Comparison of ENCODE assay signal across 22 cellular contexts in genomic region chr19:45159204-45159970, GRCh38. TPM values are rescaled to one million over a fixed set of nuclear protein-coding genes. Genes with fewer than 3 reads are reported as not detected.
"Had no signal": no experiment of that assay in that cellular context is flagged by ENCODE, and none has a peak within 500 bp of the region (broad histone marks: within the 10 kb centered on the region; RNA-seq: fewer than 3 reads in every experiment).

No MANE protein-coding gene starts in this region.

- H3K27me3 ChIP-seq: testis had no signal

- H3K9ac ChIP-seq: neural progenitor cell, parathyroid adenoma had no signal

- H3K4me3 Mint-ChIP-seq: natural killer cell treated with Interleukin-12 subunit alpha and Interleukin-12 subunit beta and Interleukin-15 and Interleukin-18, amount 100 ng/mL, for 72 hours; neural progenitor cell; stimulated activated memory B cell treated with anti-CD40 and anti-IgM and Interleukin-4, amounts not matched to agents 10 μg/mL and 1 μg/mL and 100 μg/mL, for 72 hours; stimulated activated naive CD8-positive, alpha-beta T cell treated with anti-CD3 and anti-CD28 coated beads, Interleukin-15, amount 100 ng/mL, for 72 hours had no signal

- H3K4me1 ChIP-seq: parathyroid adenoma, right lobe of liver had no signal

- H3K27ac Mint-ChIP-seq: natural killer cell treated with Interleukin-12 subunit alpha and Interleukin-12 subunit beta and Interleukin-15 and Interleukin-18, amount 100 ng/mL, for 72 hours; neural progenitor cell; stimulated activated memory B cell treated with anti-CD40 and anti-IgM and Interleukin-4, amounts not matched to agents 10 μg/mL and 1 μg/mL and 100 μg/mL, for 72 hours had no signal

- ATAC-seq: gastroesophageal sphincter; left cardiac atrium; lower lobe of right lung; natural killer cell treated with Interleukin-12 subunit alpha and Interleukin-12 subunit beta and Interleukin-15 and Interleukin-18, amount 100 ng/mL, for 72 hours; right lobe of liver; stimulated activated memory B cell treated with anti-CD40 and anti-IgM and Interleukin-4, amounts not matched to agents 10 μg/mL and 1 μg/mL and 100 μg/mL, for 72 hours; stimulated activated naive CD8-positive, alpha-beta T cell treated with anti-CD3 and anti-CD28 coated beads, Interleukin-15, amount 100 ng/mL, for 72 hours had no signal

- H3K4me2 ChIP-seq: neural progenitor cell had no signal

- H3K36me3 ChIP-seq: colonic mucosa, esophagus squamous epithelium, gastroesophageal sphincter, left ventricle myocardium inferior, lower lobe of right lung, neural progenitor cell, prostate gland, right lobe of liver, tibial nerve had no signal

- H3K4me3 ChIP-seq: colonic mucosa, esophagus squamous epithelium, gastroesophageal sphincter, left ventricle myocardium inferior, lower lobe of right lung, neural progenitor cell, prostate gland, right lobe of liver, testis, tibial nerve had no signal

- H3K27ac ChIP-seq: colonic mucosa, esophagus squamous epithelium, gastroesophageal sphincter, left ventricle myocardium inferior, lower lobe of right lung, neural progenitor cell, parathyroid adenoma, prostate gland, right lobe of liver, testis, tibial nerve had no signal

- H3K9me3 ChIP-seq: colonic mucosa, esophagus squamous epithelium, gastroesophageal sphincter, left ventricle myocardium inferior, lower lobe of right lung, prostate gland, right lobe of liver, testis, tibial nerve had no signal

- DNase-seq: colonic mucosa; dermis blood vessel endothelial cell; esophagus squamous epithelium; foreskin fibroblast; left cardiac atrium; left ventricle myocardium inferior; lower lobe of right lung; mesenchymal stem cell; midbrain; occipital lobe; right lobe of liver; stimulated activated CD4-positive, alpha-beta T cell treated with anti-CD3 and anti-CD28 coated beads, Interleukin-4, amount 100 ng/mL, for 24 hours; stimulated activated naive CD8-positive, alpha-beta T cell treated with anti-CD3 and anti-CD28 coated beads, Interleukin-15, amount 100 ng/mL, for 72 hours; testis had no signal

- H3K9me3 Mint-ChIP-seq: natural killer cell treated with Interleukin-12 subunit alpha and Interleukin-12 subunit beta and Interleukin-15 and Interleukin-18, amount 100 ng/mL, for 72 hours; neural progenitor cell; stimulated activated memory B cell treated with anti-CD40 and anti-IgM and Interleukin-4, amounts not matched to agents 10 μg/mL and 1 μg/mL and 100 μg/mL, for 72 hours; stimulated activated naive CD8-positive, alpha-beta T cell treated with anti-CD3 and anti-CD28 coated beads, Interleukin-15, amount 100 ng/mL, for 72 hours had no signal

- H3K36me3 Mint-ChIP-seq: natural killer cell treated with Interleukin-12 subunit alpha and Interleukin-12 subunit beta and Interleukin-15 and Interleukin-18, amount 100 ng/mL, for 72 hours; neural progenitor cell; stimulated activated memory B cell treated with anti-CD40 and anti-IgM and Interleukin-4, amounts not matched to agents 10 μg/mL and 1 μg/mL and 100 μg/mL, for 72 hours had no signal

RNA-seq across cellular contexts. Expression of gene NKPD1, which starts 1.4 kb away (rescaled TPM):
- total RNA-seq: epithelial cell of proximal tubule, lower lobe of right lung had no signal
